Comparison of ENCODE assay signal across 8 cellular contexts in genomic region chr11:60905047-60905446, GRCh38. TPM values are rescaled to one million over a fixed set of nuclear protein-coding genes. Genes with fewer than 3 reads are reported as not detected.
DNase-seq lines count a peak whose midpoint lies in the region; ATAC-seq and TF ChIP-seq lines count a peak whose summit lies in the region.

No MANE protein-coding gene starts in this region.

- no peak for ATAC-seq in GM21360 (IDR thresholded peaks at IDR 0.05; ENCODE audit: unreplicated experiment)
- ATAC-seq in HG03442 (IDR thresholded peaks at IDR 0.05; ENCODE audit: unreplicated experiment): no peak
- ATAC-seq in HG03196 (IDR thresholded peaks at IDR 0.05; ENCODE audit: unreplicated experiment): no peak

- peaks cover 3% of the 10 kb centered on the region for H3K36me3 Mint-ChIP-seq in mesothelial cell of epicardium

- peak overlapping the region; percentile 84 for H3K4me3 Mint-ChIP-seq in mesothelial cell of epicardium

- peak overlapping the region; percentile 85 for H3K27ac ChIP-seq in AG04450 (ENCODE audit: low read depth, low read length)

- POLR2A ChIA-PET in AG04450 (lab: Yijun Ruan, JAX): interaction anchor here (0.5 to 2.2 kb wide), 3 partner anchors 9 to 1235 kb away, joined by 4 to 6 read pairs (median 6); partner anchors contain the start of gene TMEM109

- peaks cover 5% of the 10 kb centered on the region for H3K27me3 ChIP-seq in AG04450 (ENCODE audit: control insufficient read depth, insufficient read depth, low read length)

- TF ChIP-seq CTCF in AG04450 (IDR thresholded peaks at IDR 0.05; ENCODE audit: low read depth, low read length) (no peak), HFF-Myc (IDR thresholded peaks at IDR 0.05; ENCODE audit: low read depth, low read length, missing control alignments) (no peak), astrocyte of the spinal cord (IDR thresholded peaks at IDR 0.05; ENCODE audit: low read depth, low read length) (no peak), mesothelial cell of epicardium (IDR thresholded peaks at IDR 0.05; ENCODE audit: unreplicated experiment) (no peak)

- H3K4me3 ChIP-seq in AG04450 (ENCODE audit: low read depth, low read length) (peak overlapping the region; percentile 91), HFF-Myc (replicated peaks; ENCODE audit: low read depth, low read length) (peak overlapping the region; percentile 93), astrocyte of the spinal cord (ENCODE audit: low read depth, low read length) (peak overlapping the region; percentile 72)

- no peaks in the 10 kb centered on the region; the same call in 1 of the 2 replicates for H3K9me3 ChIP-seq in AG04450 (ENCODE audit: control insufficient read depth, insufficient read depth, low read length)

- in situ Hi-C loops in astrocyte of the spinal cord (cut with HindIII; ENCODE audit: low sequenced_read_pairs): no loop called here

- H3K4me1 Mint-ChIP-seq in mesothelial cell of epicardium: peaks cover 24% of the 10 kb centered on the region

- peaks cover 23% of the 10 kb centered on the region for H3K27me3 Mint-ChIP-seq in mesothelial cell of epicardium (ENCODE audit: low read depth)

- no peak for DNase-seq in AG04450 (ENCODE audit: low read depth, low spot score)
- DNase-seq in HFF-Myc (ENCODE audit: extremely low read depth, low read depth): no peak
- DNase-seq in astrocyte of the spinal cord (ENCODE audit: low read depth, low spot score): no peak
- DNase-seq in mesothelial cell of epicardium (ENCODE audit: low spot score in 2 of 2, unreplicated experiment in 2 of 2): no peak
- no peak for DNase-seq in AML-193 (lab: John Stamatoyannopoulos, UW)

- no peaks in the 10 kb centered on the region for H3K9me3 Mint-ChIP-seq in mesothelial cell of epicardium

- H3K27ac Mint-ChIP-seq in mesothelial cell of epicardium: peak overlapping the region; percentile 70

- CTCF ChIA-PET in AG04450 (lab: Charles Lee): interaction anchor here (1.1 to 11.9 kb wide), 6 partner anchors 10 to 283 kb away, joined by 3 to 317 read pairs (median 6); no protein-coding TSS in a partner anchor

RNA-seq across cellular contexts. Expression of gene PRPF19, which starts 1.3 kb away (rescaled TPM):
- polyA plus RNA-seq in AG04450 (2011; rRNA removed): 25.1 and 33.6 TPM in 2 replicates
- 24.1 and 37.6 TPM in 2 replicates for polyA minus RNA-seq in AG04450 (2011; rRNA and poly(A)+ RNA removed)
- total RNA-seq in mesothelial cell of epicardium: 96.3 to 100 TPM (median 97.6 TPM) in 3 replicates

RNA-seq across cellular contexts. Expression of gene TMEM109, which starts 8.9 kb away (rescaled TPM):
- polyA plus RNA-seq in AG04450 (2011; rRNA removed): 36.2 and 44.5 TPM in 2 replicates
- polyA minus RNA-seq in AG04450 (2011; rRNA and poly(A)+ RNA removed): 23.8 and 24.6 TPM in 2 replicates
- total RNA-seq in mesothelial cell of epicardium: 52.5 to 56.8 TPM (median 55.2 TPM) in 3 replicates

RNA-seq across cellular contexts. Expression of gene TMEM132A, which starts 19.2 kb away (rescaled TPM):
- polyA plus RNA-seq in AG04450 (2011; rRNA removed): 25.9 and 36.0 TPM in 2 replicates
- 18.9 and 24.2 TPM in 2 replicates for polyA minus RNA-seq in AG04450 (2011; rRNA and poly(A)+ RNA removed)
- 182 to 197 TPM (median 193 TPM) in 3 replicates for total RNA-seq in mesothelial cell of epicardium

RNA-seq across cellular contexts. Expression of gene ZP1, which starts 37.7 kb away (rescaled TPM):
- polyA plus RNA-seq in AG04450 (2011; rRNA removed): 0.48 and 0.65 TPM in 2 replicates
- 0.35 TPM in 1 of 2 replicates, not detected in the other for polyA minus RNA-seq in AG04450 (2011; rRNA and poly(A)+ RNA removed)
- total RNA-seq in mesothelial cell of epicardium: 0.16 to 0.31 TPM in 2 of 3 replicates, not detected in the other

RNA-seq across cellular contexts. Expression of gene SLC15A3, which starts 46.9 kb away (rescaled TPM):
- polyA plus RNA-seq in AG04450 (2011; rRNA removed): 4.8 and 9.1 TPM in 2 replicates
- 16.3 and 19.4 TPM in 2 replicates for polyA minus RNA-seq in AG04450 (2011; rRNA and poly(A)+ RNA removed)
- total RNA-seq in mesothelial cell of epicardium: 5.0 to 7.4 TPM (median 5.2 TPM) in 3 replicates
